Comparison of ENCODE assay signal across 9 cellular contexts in genomic region chr13:89352384-89352783, GRCh38.
"Had no signal": no experiment of that assay in that cellular context is flagged by ENCODE, and none has a peak within 500 bp of the region (broad histone marks: within the 10 kb centered on the region; RNA-seq: fewer than 3 reads in every experiment).

No MANE protein-coding gene starts in this region.

- H3K36me3 ChIP-seq: HAP-1 had no signal

- ATAC-seq: GM23338, HCT116, K562 had no signal

- H3K27ac ChIP-seq: HL-60 had no signal

- H2AFZ ChIP-seq: GM23338 had no signal

- H3K9me3 ChIP-seq: HAP-1 had no signal

- DNase-seq: H7, HFFc6, IMR-90, KG1 had no signal

- FAIRE-seq: K562 had no signal

- H3K4me1 ChIP-seq: HAP-1 had no signal

- H3K4me3 ChIP-seq: GM23338, HAP-1, K562 had no signal

- H3K4me2 ChIP-seq: GM23338 had no signal
